In genomic region chr15:45458746-45459403, GRCh38 we compare ENCODE assay signal across 8 cellular contexts.
DNase-seq lines count a peak whose midpoint lies in the region; ATAC-seq and TF ChIP-seq lines count a peak whose summit lies in the region.

No MANE protein-coding gene starts in this region.

- DNase-seq in OCI-M1 (lab: John Stamatoyannopoulos, UW) (peak; percentile 80), activated T-helper 1 cell treated with Interleukin-2 at 50 U/mL for 16 hours (ENCODE audit: low read depth) (peak; percentile 67), fibroblast of villous mesenchyme (ENCODE audit: low read depth) (peak; percentile 60)

- no peak overlapping the region for H3K27ac ChIP-seq in BLaER1
- peak overlapping the region; percentile 93 for H3K27ac ChIP-seq in neutrophil
- no peak overlapping the region for H3K27ac ChIP-seq in stomach smooth muscle (ENCODE audit: low read length)

- peak overlapping the region; percentile 61 for H3K4me3 ChIP-seq in BLaER1
- H3K4me3 ChIP-seq in fibroblast of villous mesenchyme (ENCODE audit: low read depth, low read length): peak overlapping the region; percentile 62
- H3K4me3 ChIP-seq in neutrophil (ENCODE audit: low read depth in 1 of 2, low read length in 1 of 2): peak overlapping the region; percentile 46 to 57
- peak overlapping the region; percentile 66 to 85 for H3K4me3 ChIP-seq in stomach smooth muscle (ENCODE audit: low read length in 2 of 2)

- peak overlapping the region; percentile 80 for H3K4me2 ChIP-seq in BLaER1

- H3K9ac ChIP-seq in BLaER1 (no peak overlapping the region), stomach smooth muscle (ENCODE audit: low read length in 2 of 2) (no peak overlapping the region)

- no peaks in the 10 kb centered on the region for H3K36me3 ChIP-seq in BLaER1
- H3K36me3 ChIP-seq in neutrophil: no peaks in the 10 kb centered on the region
- no peaks in the 10 kb centered on the region for H3K36me3 ChIP-seq in stomach smooth muscle (ENCODE audit: control insufficient read depth in 2 of 2, insufficient read depth in 2 of 2, low read length in 2 of 2)

- no peaks in the 10 kb centered on the region for H4K20me1 ChIP-seq in BLaER1

- peak; percentile 39 for ATAC-seq in HG03097 (IDR thresholded peaks at IDR 0.05; ENCODE audit: low FRiP score, unreplicated experiment)
- ATAC-seq in HG03469 (IDR thresholded peaks at IDR 0.05; ENCODE audit: unreplicated experiment): no peak

- TF ChIP-seq CTCF in fibroblast of villous mesenchyme (IDR thresholded peaks at IDR 0.05; ENCODE audit: insufficient read depth, low read depth, low read length) (peak; percentile 89), neutrophil (IDR thresholded peaks at IDR 0.05) (peak; percentile 90)

- no peaks in the 10 kb centered on the region; the same call in 1 of the 2 replicates for H3K9me3 ChIP-seq in BLaER1
- H3K9me3 ChIP-seq in neutrophil: no peaks in the 10 kb centered on the region
- no peaks in the 10 kb centered on the region for H3K9me3 ChIP-seq in stomach smooth muscle (ENCODE audit: control insufficient read depth in 2 of 2, low read length in 2 of 2)

- H3K4me1 ChIP-seq in BLaER1: peaks cover 45% of the 10 kb centered on the region
- peaks cover 49 to 54% of the 10 kb centered on the region in 2 experiments for H3K4me1 ChIP-seq in neutrophil (ENCODE audit: control insufficient read depth in 1 of 2, insufficient read depth in 1 of 2, low read depth in 1 of 2, low read length in 1 of 2)
- H3K4me1 ChIP-seq in stomach smooth muscle (ENCODE audit: control insufficient read depth, insufficient read depth, low read length): peaks cover 6% of the 10 kb centered on the region

- no peaks in the 10 kb centered on the region for H3K27me3 ChIP-seq in BLaER1
- H3K27me3 ChIP-seq in neutrophil: peaks cover 13% of the 10 kb centered on the region
- no peaks in the 10 kb centered on the region for H3K27me3 ChIP-seq in stomach smooth muscle (ENCODE audit: control insufficient read depth in 1 of 2, insufficient read depth in 2 of 2, low read length in 2 of 2)
